In genomic region chr1:228152918-228153258, GRCh38 we compare ENCODE assay signal across 20 cellular contexts. TPM values are rescaled to one million over a fixed set of nuclear protein-coding genes. Genes with fewer than 3 reads are reported as not detected.
DNase-seq lines count a peak whose midpoint lies in the region; ATAC-seq, FAIRE-seq and TF ChIP-seq lines count a peak whose summit lies in the region.
"Had no signal": no experiment of that assay in that cellular context is flagged by ENCODE, and none has a peak within 500 bp of the region (broad histone marks: within the 10 kb centered on the region; RNA-seq: fewer than 3 reads in every experiment).

No MANE protein-coding gene starts in this region.

- H3K27ac Mint-ChIP-seq in activated T-cell treated with anti-CD3 and anti-CD28 coated beads, Interleukin-2, amount 50 U/mL, for 24 hours = peak overlapping the region; percentile 53
- H3K27ac Mint-ChIP-seq in T-helper 1 cell treated with Interleukin-12 subunit alpha and Interleukin-12 subunit beta and Interleukin-4 antibody, amounts not matched to agents 30 μg/mL and 1 μg/mL, for 36 hours = peak overlapping the region; percentile 31
- peak overlapping the region; percentile 5 for H3K27ac Mint-ChIP-seq in memory B cell
- H3K27ac Mint-ChIP-seq: activated CD4-positive, alpha-beta T cell treated with anti-CD3 and anti-CD28 coated beads, Interleukin-2, amount 10 ng/mL, durations not matched to agents 24 days and 14 days; B cell; neural progenitor cell; type B pancreatic cell had no signal

- H3K27me3 Mint-ChIP-seq in activated T-cell treated with anti-CD3 and anti-CD28 coated beads, Interleukin-2, amount 50 U/mL, for 24 hours = no peaks in the 10 kb centered on the region
- no peaks in the 10 kb centered on the region for H3K27me3 Mint-ChIP-seq in T-helper 1 cell treated with Interleukin-12 subunit alpha and Interleukin-12 subunit beta and Interleukin-4 antibody, amounts not matched to agents 30 μg/mL and 1 μg/mL, for 36 hours (ENCODE audit: low read depth)
- H3K27me3 Mint-ChIP-seq in memory B cell = peaks cover 3% of the 10 kb centered on the region
- H3K27me3 Mint-ChIP-seq: activated CD4-positive, alpha-beta T cell treated with anti-CD3 and anti-CD28 coated beads, Interleukin-2, amount 10 ng/mL, durations not matched to agents 24 days and 14 days; B cell; type B pancreatic cell had no signal

- H3K27ac ChIP-seq in upper lobe of right lung = no peak overlapping the region
- H3K27ac ChIP-seq: neural progenitor cell, Peyer's patch had no signal

- no peaks in the 10 kb centered on the region for H3K9me3 Mint-ChIP-seq in activated T-cell treated with anti-CD3 and anti-CD28 coated beads, Interleukin-2, amount 50 U/mL, for 24 hours
- H3K9me3 Mint-ChIP-seq in T-helper 1 cell treated with Interleukin-12 subunit alpha and Interleukin-12 subunit beta and Interleukin-4 antibody, amounts not matched to agents 30 μg/mL and 1 μg/mL, for 36 hours = no peaks in the 10 kb centered on the region
- H3K9me3 Mint-ChIP-seq in memory B cell = no peaks in the 10 kb centered on the region
- H3K9me3 Mint-ChIP-seq: activated CD4-positive, alpha-beta T cell treated with anti-CD3 and anti-CD28 coated beads, Interleukin-2, amount 10 ng/mL, durations not matched to agents 24 days and 14 days; neural progenitor cell; type B pancreatic cell had no signal

- H3K9me3 ChIP-seq in upper lobe of right lung = no peaks in the 10 kb centered on the region
- H3K9me3 ChIP-seq: mucosa of descending colon, Peyer's patch had no signal

- TF ChIP-seq POLR2A in H54 (IDR thresholded peaks at IDR 0.05; ENCODE audit: low read depth, low read length) = no peak

- peaks cover 9% of the 10 kb centered on the region for H3K36me3 ChIP-seq in upper lobe of right lung
- H3K36me3 ChIP-seq: neural progenitor cell had no signal

- peaks cover 39% of the 10 kb centered on the region for H3K4me1 ChIP-seq in upper lobe of right lung

- no peak overlapping the region for H3K4me3 Mint-ChIP-seq in activated T-cell treated with anti-CD3 and anti-CD28 coated beads, Interleukin-2, amount 50 U/mL, for 24 hours
- no peak overlapping the region for H3K4me3 Mint-ChIP-seq in T-helper 1 cell treated with Interleukin-12 subunit alpha and Interleukin-12 subunit beta and Interleukin-4 antibody, amounts not matched to agents 30 μg/mL and 1 μg/mL, for 36 hours
- no peak overlapping the region for H3K4me3 Mint-ChIP-seq in memory B cell
- H3K4me3 Mint-ChIP-seq: activated CD4-positive, alpha-beta T cell treated with anti-CD3 and anti-CD28 coated beads, Interleukin-2, amount 10 ng/mL, durations not matched to agents 24 days and 14 days; B cell; neural progenitor cell; type B pancreatic cell had no signal

- no peak for TF ChIP-seq CTCF in upper lobe of right lung (IDR thresholded peaks at IDR 0.05)

- H3K27me3 ChIP-seq in upper lobe of right lung = no peaks in the 10 kb centered on the region
- H3K27me3 ChIP-seq: neural progenitor cell, Peyer's patch had no signal

- DNase-seq in activated T-cell treated with anti-CD3 and anti-CD28 coated beads, Interleukin-2, amount 50 U/mL, for 24 hours = no peak
- DNase-seq in activated T-cell treated with anti-CD3 and anti-CD28 coated beads for 4 hours (no peak), memory B cell (ENCODE audit: low spot score in 2 of 2) (no peak), upper lobe of right lung (peak; percentile 35), H54 (ENCODE audit: insufficient read length, low spot score) (no peak), activated gamma-delta T cell treated with Interleukin-2 at 50 U/mL for 16 hours (no peak)
- DNase-seq: activated CD4-positive, alpha-beta T cell treated with anti-CD3 and anti-CD28 coated beads, Interleukin-2, amount 10 ng/mL, durations not matched to agents 24 days and 14 days; dermis blood vessel endothelial cell; NCI-H1694; NCI-H2171 treated with DMSO at 0.1 percent for 48 hours; NCI-H526; stimulated activated CD8-positive, alpha-beta memory T cell treated with anti-CD3 and anti-CD28 coated beads, Interleukin-4, amount 100 ng/mL, for 48 hours had no signal

- peaks cover 27% of the 10 kb centered on the region for H3K4me1 Mint-ChIP-seq in activated T-cell treated with anti-CD3 and anti-CD28 coated beads, Interleukin-2, amount 50 U/mL, for 24 hours (ENCODE audit: low read depth)
- peaks cover 2% of the 10 kb centered on the region for H3K4me1 Mint-ChIP-seq in T-helper 1 cell treated with Interleukin-12 subunit alpha and Interleukin-12 subunit beta and Interleukin-4 antibody, amounts not matched to agents 30 μg/mL and 1 μg/mL, for 36 hours (ENCODE audit: low read depth)
- H3K4me1 Mint-ChIP-seq in memory B cell = peaks cover 4% of the 10 kb centered on the region
- H3K4me1 Mint-ChIP-seq: B cell had no signal

- H3K4me3 ChIP-seq in upper lobe of right lung = no peak overlapping the region
- H3K4me3 ChIP-seq: mucosa of descending colon, neural progenitor cell, Peyer's patch had no signal

- intact Hi-C loops in upper lobe of right lung (cut with DNase I) = no loop called here

- ATAC-seq in memory B cell (ENCODE audit: low read depth) (no peak), upper lobe of right lung (no peak), HG03571 (IDR thresholded peaks at IDR 0.05; ENCODE audit: unreplicated experiment) (no peak)
- ATAC-seq: mucosa of descending colon had no signal

- no peak for FAIRE-seq in H54 (lab: Jason Lieb, UNC)
- FAIRE-seq: islet of Langerhans had no signal

- H3K36me3 Mint-ChIP-seq in activated T-cell treated with anti-CD3 and anti-CD28 coated beads, Interleukin-2, amount 50 U/mL, for 24 hours (ENCODE audit: low read depth) = peaks cover 11% of the 10 kb centered on the region
- H3K36me3 Mint-ChIP-seq in T-helper 1 cell treated with Interleukin-12 subunit alpha and Interleukin-12 subunit beta and Interleukin-4 antibody, amounts not matched to agents 30 μg/mL and 1 μg/mL, for 36 hours (ENCODE audit: low read depth) = no peaks in the 10 kb centered on the region
- peaks cover 2% of the 10 kb centered on the region for H3K36me3 Mint-ChIP-seq in memory B cell
- H3K36me3 Mint-ChIP-seq: neural progenitor cell, type B pancreatic cell had no signal

RNA-seq across cellular contexts. Expression of gene GJC2, which starts 3.2 kb away (rescaled TPM):
- 6.9 TPM for total RNA-seq in upper lobe of right lung

RNA-seq across cellular contexts. Expression of gene IBA57, which starts 12.7 kb away (rescaled TPM):
- 13.0 TPM for total RNA-seq in upper lobe of right lung

RNA-seq across cellular contexts. Expression of gene GUK1, which starts 12.8 kb away (rescaled TPM):
- 203 TPM for total RNA-seq in upper lobe of right lung

RNA-seq across cellular contexts. Expression of gene MRPL55, which starts 43.8 kb away (rescaled TPM):
- 39.9 TPM for total RNA-seq in upper lobe of right lung

RNA-seq across cellular contexts. Expression of gene C1orf35, which starts 49.8 kb away (rescaled TPM):
- 12.5 TPM for total RNA-seq in upper lobe of right lung
